Comparison of ENCODE assay signal across 9 cellular contexts in genomic region chr7:6542368-6542767, GRCh38. TPM values are rescaled to one million over a fixed set of nuclear protein-coding genes. Genes with fewer than 3 reads are reported as not detected.
"Had no signal": no experiment of that assay in that cellular context is flagged by ENCODE, and none has a peak within 500 bp of the region (broad histone marks: within the 10 kb centered on the region; RNA-seq: fewer than 3 reads in every experiment).

No MANE protein-coding gene starts in this region.

- H3K4me2 ChIP-seq: GM23338, KMS-11 had no signal

- H3K4me3 Mint-ChIP-seq: GM23338, H9, HFFc6 had no signal

- H3K9ac ChIP-seq: KMS-11 had no signal

- H3K4me3 ChIP-seq: GM23338 had no signal

- ATAC-seq: GM23338 had no signal

- DNase-seq: H9, HCEC 1CT, HFFc6, IMR-90, KBM-7 had no signal

- H3K27ac Mint-ChIP-seq: GM23338, H9, HFFc6 had no signal

- H3K4me1 Mint-ChIP-seq: GM23338 had no signal

- H3K9me3 Mint-ChIP-seq: GM23338, H9, HFFc6 had no signal

- H3K27ac ChIP-seq: HL-60, KMS-11 had no signal

RNA-seq across cellular contexts. Expression of gene GRID2IP, which starts 8.9 kb away (rescaled TPM):
- total RNA-seq: HFFc6, HT1080, IMR-90 had no signal
- polyA plus RNA-seq: IMR-90 had no signal
